14 cellular contexts compared by ENCODE assay signal in the genomic region with DNA sequence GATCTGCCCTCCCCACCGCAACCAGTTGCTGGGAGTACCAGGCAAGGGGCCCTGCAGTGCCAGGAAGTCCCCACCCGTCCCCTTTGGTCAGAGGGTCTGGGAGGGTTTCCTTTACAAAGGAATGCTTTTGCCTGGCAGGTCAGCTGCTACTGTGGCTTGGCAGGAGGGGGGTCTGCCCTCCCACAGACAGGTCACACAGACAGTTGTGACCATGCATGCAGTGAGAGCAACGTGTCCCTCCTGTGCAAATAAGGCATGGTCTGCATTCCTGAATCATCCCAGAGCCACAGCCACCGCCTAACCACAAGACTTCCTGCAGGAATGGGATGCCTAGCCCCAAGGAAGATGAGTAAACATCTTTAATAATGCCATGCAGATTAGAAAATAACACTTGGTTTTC. TPM values are rescaled to one million over a fixed set of nuclear protein-coding genes. Genes with fewer than 3 reads are reported as not detected.
DNase-seq lines count a peak whose midpoint lies in the region; ATAC-seq and TF ChIP-seq lines count a peak whose summit lies in the region.
"Had no signal": no experiment of that assay in that cellular context is flagged by ENCODE, and none has a peak within 500 bp of the region (broad histone marks: within the 10 kb centered on the region; RNA-seq: fewer than 3 reads in every experiment).

No MANE protein-coding gene starts in this region.

- no peak overlapping the region for H3K27ac ChIP-seq in lower lobe of right lung
- H3K27ac ChIP-seq: left lung, parathyroid adenoma had no signal

- TF ChIP-seq CTCF in kidney epithelial cell (IDR thresholded peaks at IDR 0.05; ENCODE audit: insufficient read depth, low read length, poor library complexity, severe bottlenecking), result no peak
- no peak for TF ChIP-seq CTCF in lower lobe of right lung (IDR thresholded peaks at IDR 0.05)

- H3K36me3 ChIP-seq in kidney epithelial cell (ENCODE audit: control insufficient read depth, insufficient read depth, low read length), result no peaks in the 10 kb centered on the region
- no peaks in the 10 kb centered on the region for H3K36me3 ChIP-seq in lower lobe of right lung
- H3K36me3 ChIP-seq: left lung had no signal

- no peak overlapping the region for H3K4me3 ChIP-seq in kidney epithelial cell (ENCODE audit: low read depth, low read length)
- no peak overlapping the region for H3K4me3 ChIP-seq in lower lobe of right lung

- H3K4me1 ChIP-seq in lower lobe of right lung, result no peaks in the 10 kb centered on the region
- H3K4me1 ChIP-seq: parathyroid adenoma had no signal

- H3K27me3 ChIP-seq in kidney epithelial cell (ENCODE audit: control insufficient read depth, insufficient read depth, low read length) (peaks cover 18% of the 10 kb centered on the region), lower lobe of right lung (ENCODE audit: low read depth) (peaks cover 33% of the 10 kb centered on the region)

- intact Hi-C loops in lower lobe of right lung (cut with DNase I), result no loop called here

- DNase-seq in A172 (ENCODE audit: low spot score), result peak; percentile 55
- DNase-seq in HK-2 (ENCODE audit: unreplicated experiment), result peak; percentile 44
- DNase-seq in astrocyte of the hippocampus (ENCODE audit: low read depth, low spot score), result peak; percentile 56
- peak; percentile 42 for DNase-seq in kidney epithelial cell (ENCODE audit: low read depth)
- DNase-seq in NCI-H146 (lab: John Stamatoyannopoulos, UW), result no peak
- no peak for DNase-seq in lower lobe of right lung
- DNase-seq: activated CD4-positive, alpha-beta T cell treated with anti-CD3 and anti-CD28 coated beads for 1 hour; NCI-H1436 had no signal

- no peaks in the 10 kb centered on the region for H3K9me3 ChIP-seq in lower lobe of right lung
- H3K9me3 ChIP-seq: left lung had no signal

- no peak for ATAC-seq in HG03039 (IDR thresholded peaks at IDR 0.05; ENCODE audit: unreplicated experiment)
- ATAC-seq in lower lobe of right lung, result no peak
- ATAC-seq in HG02571 (IDR thresholded peaks at IDR 0.05; ENCODE audit: unreplicated experiment), result no peak

RNA-seq across cellular contexts. Expression of a gene that starts 0.4 kb away (rescaled TPM):
- not detected in 2 replicates for total RNA-seq in A172 (2014; rRNA removed; shearing (Covaris generic))
- total RNA-seq in kidney epithelial cell (1.6 and 2.1 TPM in 2 replicates), lower lobe of right lung (187 TPM)
- total RNA-seq: activated T-helper 1 cell treated with anti-CD3 and anti-CD28 coated beads, Interleukin-12 subunit alpha, Interleukin-12 subunit beta, Interleukin-2, Interleukin-4 antibody, amounts not matched to agents 30 ng/mL and 10 ng/mL and 1 ng/mL, durations not matched to agents 14 hours and 24 hours and 36 hours; HT-29 had no signal

Comparison
In these comparisons a context has a peak if more than half of its experiments do, and no peak if none do; other contexts are left out.
1. DNase-seq: peak in A172 (single experiment), HK-2 (single experiment), astrocyte of the hippocampus (single experiment) and kidney epithelial cell (single experiment); none in NCI-H146 (single experiment) and lower lobe of right lung (single experiment).
2. RNA of a gene that starts 0.4 kb away (total RNA-seq): 187 TPM in lower lobe of right lung (single experiment); 1.6 to 2.1 TPM in kidney epithelial cell and not detected in A172; every median in the first group is over 10 times any median in the second.